Comparison of ENCODE assay signal across 1 cellular context in genomic region chr1:15957221-15958090, GRCh38.
TF ChIP-seq lines count a peak whose summit lies in the region.

No MANE protein-coding gene starts in this region.

TF ChIP-seq in HEK293, 187 proteins besides CTCF, POLR2A, EP300 and RAD21 (continued from another document):
- TF ChIP-seq ZBTB48 (tag by site-specific recombination; IDR thresholded peaks at IDR 0.05) (0 out of 2 replicates have a peak, but pooled peaks have one; percentile 13), OSR2 (tag by site-specific recombination; IDR thresholded peaks at IDR 0.05) (peak; percentile 75), ZNF837 (tag by site-specific recombination; IDR thresholded peaks at IDR 0.05) (no peak), ZNF114 (tag by site-specific recombination; IDR thresholded peaks at IDR 0.05) (no peak), PATZ1 (tag by site-specific recombination; IDR thresholded peaks at IDR 0.05) (peak; percentile 30), BCL6B (tag by site-specific recombination; IDR thresholded peaks at IDR 0.05) (no peak)
